Comparison of ENCODE assay signal across 13 cellular contexts in genomic region chr3:6644070-6644929, GRCh38.
DNase-seq lines count a peak whose midpoint lies in the region; ATAC-seq and TF ChIP-seq lines count a peak whose summit lies in the region.
"Had no signal": no experiment of that assay in that cellular context is flagged by ENCODE, and none has a peak within 500 bp of the region (broad histone marks: within the 10 kb centered on the region; RNA-seq: fewer than 3 reads in every experiment).

No MANE protein-coding gene starts in this region.

- intact Hi-C loops in head of caudate nucleus (cut with DNase I): no loop called here

- peak; percentile 64 for ATAC-seq in GM21390 (IDR thresholded peaks at IDR 0.05; ENCODE audit: unreplicated experiment)
- ATAC-seq: activated CD4-positive, alpha-beta T cell treated with anti-CD3 and anti-CD28 coated beads for 36 hours; activated T-cell treated with anti-CD3 and anti-CD28 coated beads, Interleukin-2, amount 50 U/mL, for 4 hours had no signal

- in situ Hi-C loops in GM13977 (cut with MboI; ENCODE audit: low pct_unique_long_range_greater_than_20kb, low sequenced_read_pairs, unreplicated experiment): no loop called here

- no peak for TF ChIP-seq CTCF in GM13977 (IDR thresholded peaks at IDR 0.05; ENCODE audit: extremely low read depth, insufficient read depth, missing control alignments)

- DNase-seq in GM13977 (ENCODE audit: low spot score) (peak; percentile 14), HT1080 (ENCODE audit: low read depth) (peak; percentile 28), SK-N-DZ (ENCODE audit: low spot score) (peak; percentile 93), T-helper 9 cell (no peak), head of caudate nucleus (no peak), HK-2 (ENCODE audit: unreplicated experiment) (no peak)
- DNase-seq: activated CD4-positive, alpha-beta T cell treated with anti-CD3 and anti-CD28 coated beads for 36 hours; activated T-cell treated with anti-CD3 and anti-CD28 coated beads, Interleukin-2, amount 50 U/mL, for 4 hours; amygdala; IMR-90; NCI-H1694 treated with DMSO at 0.1 percent for 48 hours; SW 1271 had no signal

Comparison
In these comparisons a context has a peak if more than half of its experiments do, and no peak if none do; other contexts are left out.
1. DNase-seq: peak in GM13977 (single experiment), HT1080 (single experiment) and SK-N-DZ (single experiment); none in T-helper 9 cell (single experiment), head of caudate nucleus (0 of 42) and HK-2 (single experiment).